ENCODE assay signal across 1 cellular context in the genomic region with DNA sequence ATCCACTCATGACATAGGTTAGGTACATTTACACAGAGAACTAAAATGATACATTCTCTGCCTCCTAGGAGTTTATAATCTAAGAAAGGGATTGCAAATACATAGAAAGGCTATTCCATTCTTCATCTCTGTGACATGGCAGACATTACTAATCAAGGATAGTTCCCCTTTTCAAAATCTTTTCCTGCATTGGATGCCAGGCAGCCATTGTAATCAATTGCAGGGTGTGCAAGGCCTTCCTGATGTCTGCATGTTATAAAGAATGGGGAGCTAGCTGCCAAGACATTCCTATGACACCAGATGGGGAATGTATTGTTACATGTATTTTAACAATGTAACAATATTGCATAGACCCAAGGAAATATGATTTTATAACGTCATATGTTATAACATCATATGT.
TF ChIP-seq lines count a peak whose summit lies in the region.

No MANE protein-coding gene starts in this region.

TF ChIP-seq in K562, 482 proteins besides CTCF, POLR2A, EP300 and RAD21 (continued from another document):
- TF ChIP-seq, protein P1, sequence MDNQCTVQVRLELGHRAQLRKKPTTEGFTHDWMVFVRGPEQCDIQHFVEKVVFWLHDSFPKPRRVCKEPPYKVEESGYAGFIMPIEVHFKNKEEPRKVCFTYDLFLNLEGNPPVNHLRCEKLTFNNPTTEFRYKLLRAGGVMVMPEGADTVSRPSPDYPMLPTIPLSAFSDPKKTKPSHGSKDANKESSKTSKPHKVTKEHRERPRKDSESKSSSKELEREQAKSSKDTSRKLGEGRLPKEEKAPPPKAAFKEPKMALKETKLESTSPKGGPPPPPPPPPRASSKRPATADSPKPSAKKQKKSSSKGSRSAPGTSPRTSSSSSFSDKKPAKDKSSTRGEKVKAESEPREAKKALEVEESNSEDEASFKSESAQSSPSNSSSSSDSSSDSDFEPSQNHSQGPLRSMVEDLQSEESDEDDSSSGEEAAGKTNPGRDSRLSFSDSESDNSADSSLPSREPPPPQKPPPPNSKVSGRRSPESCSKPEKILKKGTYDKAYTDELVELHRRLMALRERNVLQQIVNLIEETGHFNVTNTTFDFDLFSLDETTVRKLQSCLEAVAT (IDR thresholded peaks at IDR 0.05): peak in 1 of 2 experiments; percentile 30; a peak in 1 of 4 replicates
- TF ChIP-seq NR3C1 (CRISPR knock-in tag; IDR thresholded peaks at IDR 0.05) (no peak), ZBTB17 (CRISPR knock-in tag; IDR thresholded peaks at IDR 0.05) (peak; percentile 79; the same call in 1 of the 2 replicates), PYGO2 (tag; IDR thresholded peaks at IDR 0.05) (no peak), TSHZ1 (CRISPR knock-in tag; IDR thresholded peaks at IDR 0.05) (no peak), MEIS2 (IDR thresholded peaks at IDR 0.05; ENCODE audit: partially characterized antibody) (no peak)
TF ChIP-seq in K562: peak in this region for 2.
